ENCODE assay signal across 8 cellular contexts in the genomic region with DNA sequence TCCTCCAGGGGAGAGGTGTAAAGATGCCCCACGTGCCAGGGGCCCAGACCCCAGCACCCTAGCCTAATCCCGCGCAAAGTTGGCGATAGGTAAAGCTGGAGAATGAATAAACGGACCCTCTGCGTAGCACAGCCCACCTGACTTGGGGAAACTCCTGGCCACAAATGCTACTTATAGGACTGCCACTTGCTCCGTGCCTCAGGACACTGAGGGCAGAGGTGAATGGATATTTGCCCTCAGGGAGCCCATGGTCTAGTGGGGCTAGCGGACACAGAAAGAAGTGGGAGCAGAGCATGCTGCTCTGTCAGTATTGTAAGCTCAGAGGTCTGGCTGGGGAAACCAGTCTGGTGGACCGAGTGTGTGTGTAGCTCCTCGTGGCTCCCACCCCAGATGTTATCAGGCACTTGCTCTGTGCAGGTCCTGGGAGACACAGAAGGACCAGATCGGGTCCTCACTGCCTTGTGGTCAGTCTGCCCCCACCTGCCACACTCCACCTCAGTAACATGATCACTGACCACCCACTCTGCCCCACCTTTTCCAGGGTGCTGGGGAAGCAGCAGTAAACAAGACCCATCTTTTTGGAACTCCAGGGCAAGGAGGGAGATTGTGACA. TPM values are rescaled to one million over a fixed set of nuclear protein-coding genes. Genes with fewer than 3 reads are reported as not detected.
DNase-seq lines count a peak whose midpoint lies in the region; ATAC-seq and TF ChIP-seq lines count a peak whose summit lies in the region.

No MANE protein-coding gene starts in this region.

- H3K36me3 ChIP-seq in esophagus squamous epithelium: peaks cover 6 to 17% (median 7%) of the 10 kb centered on the region in 3 donors
- peaks cover 0 to 2% of the 10 kb centered on the region in 2 donors for H3K36me3 ChIP-seq in prostate gland

- peak overlapping the region; percentile 62 to 91 (median 77) for H3K4me3 ChIP-seq in esophagus squamous epithelium
- H3K4me3 ChIP-seq in prostate gland: peak overlapping the region; percentile 89 to 90

- DNase-seq in NCI-H82 (lab: John Stamatoyannopoulos, UW) (peak; percentile 45), NCI-H82 treated with DMSO at 0.1 percent for 48 hours (lab: John Stamatoyannopoulos, UW; ENCODE audit: unreplicated experiment) (no peak), RPMI8226 (peak; percentile 32), esophagus squamous epithelium (lab: John Stamatoyannopoulos, UW) (no peak), prostate gland (ENCODE audit: low spot score) (peak; percentile 29), NCI-H524 treated with DMSO at 0.1 percent for 48 hours (lab: John Stamatoyannopoulos, UW) (no peak)
- DNase-seq in stimulated activated CD4-positive, alpha-beta T cell treated with anti-CD3 and anti-CD28 coated beads, Interleukin-4, amount 100 ng/mL, for 4 hours: no peak

- H3K27me3 ChIP-seq in esophagus squamous epithelium (no peaks in the 10 kb centered on the region), prostate gland (replicated peaks; ENCODE audit: insufficient read depth) (no peaks in the 10 kb centered on the region)

- H3K27ac ChIP-seq in esophagus squamous epithelium (peak overlapping the region; percentile 94 to 99 (median 98)), prostate gland (peak overlapping the region; percentile 84)

- H3K9me3 ChIP-seq in esophagus squamous epithelium (no peaks in the 10 kb centered on the region), prostate gland (no peaks in the 10 kb centered on the region)

- no peak for TF ChIP-seq POLR2A in esophagus squamous epithelium (IDR thresholded peaks at IDR 0.05)
- no peak for TF ChIP-seq POLR2A in prostate gland (IDR thresholded peaks at IDR 0.05)

- 3 to 8% methylated on average over 9 to 10 of the region's 11 CpGs for WGBS in esophagus squamous epithelium, 2 donors
- 12% methylated on average over 11 of the region's 11 CpGs for WGBS in prostate gland

- no peak for TF ChIP-seq CTCF in esophagus squamous epithelium (IDR thresholded peaks at IDR 0.05)
- no peak for TF ChIP-seq CTCF in prostate gland (IDR thresholded peaks at IDR 0.05)

- H3K4me1 ChIP-seq in esophagus squamous epithelium (peaks cover 56 to 64% (median 58%) of the 10 kb centered on the region in 3 donors), prostate gland (replicated peaks) (peaks cover 3% of the 10 kb centered on the region)

- intact Hi-C loops in esophagus squamous epithelium (cut with DNase I): no loop called here
- intact Hi-C loops in prostate gland (cut with DNase I): no loop called here

- ATAC-seq in HG03196 (IDR thresholded peaks at IDR 0.05; ENCODE audit: unreplicated experiment): no peak

RNA-seq across cellular contexts. Expression of a gene that starts 0.8 kb away (rescaled TPM):
- total RNA-seq in esophagus squamous epithelium (10 to 100 TPM; 24.6 to 39.7 (median 29.5) TPM), prostate gland (10 to 100 TPM; 28.6 to 32.4 TPM)

RNA-seq across cellular contexts. Expression of a gene that starts 18.0 kb away (rescaled TPM):
- 10 to 100 TPM; 10.7 to 25.4 (median 19.6) TPM for total RNA-seq in esophagus squamous epithelium
- total RNA-seq in prostate gland: 1 to 10 TPM in 1 of 2 donors, under 1 TPM in 1; 0.74 to 2.6 TPM

RNA-seq across cellular contexts. Expression of a gene that starts 19.3 kb away (rescaled TPM):
- total RNA-seq in esophagus squamous epithelium: 1 to 10 TPM; 5.0 to 7.7 (median 6.4) TPM
- 10 to 100 TPM in 1 of 2 donors, 1 to 10 TPM in 1; 8.7 to 11.0 TPM for total RNA-seq in prostate gland

RNA-seq across cellular contexts. Expression of a gene that starts 26.9 kb away (rescaled TPM):
- total RNA-seq in esophagus squamous epithelium (1 to 10 TPM in 1 of 4 donors, not detected in 3; 2.0 TPM), prostate gland (not detected)

RNA-seq across cellular contexts. Expression of a gene that starts 43.1 kb away (rescaled TPM):
- total RNA-seq in esophagus squamous epithelium (under 1 TPM; 0.15 to 0.47 (median 0.25) TPM), prostate gland (not detected)

Comparison
In these comparisons a context has a peak if more than half of its experiments do, and no peak if none do; other contexts are left out.
1. DNase-seq: peak in NCI-H82 (single experiment), RPMI8226 (single experiment) and prostate gland (single experiment); none in NCI-H82 treated with DMSO at 0.1 percent for 48 hours (single experiment), esophagus squamous epithelium (single experiment), stimulated activated CD4-positive, alpha-beta T cell treated with anti-CD3 and anti-CD28 coated beads, Interleukin-4, amount 100 ng/mL, for 4 hours (0 of 2) and NCI-H524 treated with DMSO at 0.1 percent for 48 hours (single experiment).